8 cellular contexts compared by ENCODE assay signal in the genomic region with DNA sequence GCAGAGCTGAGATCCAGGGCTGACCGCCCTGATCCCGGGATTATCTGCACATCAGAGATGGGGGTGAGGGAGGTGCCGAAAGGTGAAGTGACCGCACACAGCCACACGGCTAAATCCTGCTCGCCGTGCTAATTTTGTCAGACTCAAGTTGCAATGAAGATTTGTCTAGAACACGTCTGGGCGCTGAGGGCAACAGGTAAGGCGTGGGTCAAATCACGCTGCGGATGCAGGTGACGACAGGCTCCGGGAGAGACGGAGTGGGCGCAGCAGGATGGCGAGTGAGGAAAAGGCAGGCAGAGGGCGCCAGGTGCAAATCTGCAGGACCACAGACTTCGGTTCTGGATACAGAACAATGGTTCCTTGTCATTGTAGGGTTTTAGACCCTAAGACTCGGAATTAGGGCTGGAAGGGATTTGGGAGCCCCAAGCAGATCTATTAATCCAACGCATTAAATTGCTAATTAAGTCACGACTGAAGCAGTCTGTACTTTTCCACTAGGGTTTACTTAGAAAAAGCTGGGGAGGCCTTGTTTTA. TPM values are rescaled to one million over a fixed set of nuclear protein-coding genes. Genes with fewer than 3 reads are reported as not detected.
DNase-seq lines count a peak whose midpoint lies in the region; ATAC-seq, FAIRE-seq and TF ChIP-seq lines count a peak whose summit lies in the region.

No MANE protein-coding gene starts in this region.

- FAIRE-seq in urothelium cell line (lab: Jason Lieb, UNC), result no peak

- TF ChIP-seq CTCF in AG09319 (IDR thresholded peaks at IDR 0.05; ENCODE audit: low read depth, low read length), result peak; percentile 42
- TF ChIP-seq CTCF in GM12875 (IDR thresholded peaks at IDR 0.05; ENCODE audit: borderline replicate concordance, insufficient read depth, low read depth, low read length), result peak; percentile 30; the same call in 1 of the 2 replicates
- peak; percentile 76 for TF ChIP-seq CTCF in kidney epithelial cell (IDR thresholded peaks at IDR 0.05; ENCODE audit: insufficient read depth, low read length, poor library complexity, severe bottlenecking)

- H3K4me3 Mint-ChIP-seq in activated T-helper 17 cell treated with anti-CD3 and anti-CD28 coated beads, Interleukin-2, amount 50 U/mL, for 72 hours, result peak overlapping the region; percentile 87

- H3K4me3 ChIP-seq in GM12875 (ENCODE audit: low read depth, low read length), result no peak overlapping the region
- H3K4me3 ChIP-seq in kidney epithelial cell (ENCODE audit: low read depth, low read length), result no peak overlapping the region

- DNase-seq in AG09319 (ENCODE audit: extremely low read depth, low read depth), result no peak
- DNase-seq in kidney epithelial cell (ENCODE audit: low read depth), result no peak
- DNase-seq in KG1 (lab: John Stamatoyannopoulos, UW), result no peak
- DNase-seq in urothelium cell line (ENCODE audit: low spot score), result no peak
- DNase-seq in Ammon's horn (ENCODE audit: low spot score), result no peak

- no peaks in the 10 kb centered on the region for H3K27me3 Mint-ChIP-seq in activated T-helper 17 cell treated with anti-CD3 and anti-CD28 coated beads, Interleukin-2, amount 50 U/mL, for 72 hours

- H3K27ac Mint-ChIP-seq in activated T-helper 17 cell treated with anti-CD3 and anti-CD28 coated beads, Interleukin-2, amount 50 U/mL, for 72 hours, result no peak overlapping the region

- ATAC-seq in activated T-helper 17 cell treated with anti-CD3 and anti-CD28 coated beads, Interleukin-2, amount 50 U/mL, for 72 hours (replicated peaks), result no peak
- ATAC-seq in GM19328 (IDR thresholded peaks at IDR 0.05; ENCODE audit: unreplicated experiment), result no peak

- peaks cover 10% of the 10 kb centered on the region for H3K36me3 Mint-ChIP-seq in activated T-helper 17 cell treated with anti-CD3 and anti-CD28 coated beads, Interleukin-2, amount 50 U/mL, for 72 hours (ENCODE audit: low read depth)

- H3K27me3 ChIP-seq in kidney epithelial cell (ENCODE audit: control insufficient read depth, insufficient read depth, low read length), result peaks cover 10% of the 10 kb centered on the region

- no peaks in the 10 kb centered on the region for H3K36me3 ChIP-seq in kidney epithelial cell (ENCODE audit: control insufficient read depth, insufficient read depth, low read length)

- no peaks in the 10 kb centered on the region for H3K9me3 Mint-ChIP-seq in activated T-helper 17 cell treated with anti-CD3 and anti-CD28 coated beads, Interleukin-2, amount 50 U/mL, for 72 hours

- peaks cover 38% of the 10 kb centered on the region for H3K4me1 Mint-ChIP-seq in activated T-helper 17 cell treated with anti-CD3 and anti-CD28 coated beads, Interleukin-2, amount 50 U/mL, for 72 hours

RNA-seq across cellular contexts. Expression of a gene that starts 1.9 kb away (rescaled TPM):
- 10 to 100 TPM; 44.1 to 63.8 TPM for total RNA-seq in activated T-helper 17 cell treated with anti-CD3 and anti-CD28 coated beads, Interleukin-2, amount 50 U/mL, for 72 hours
- total RNA-seq in kidney epithelial cell, result 52.8 and 53.3 TPM in 2 replicates
